ENCODE assay signal across 17 cellular contexts in genomic region chr16:49860593-49860992, GRCh38. TPM values are rescaled to one million over a fixed set of nuclear protein-coding genes. Genes with fewer than 3 reads are reported as not detected.
DNase-seq lines count a peak whose midpoint lies in the region; ATAC-seq and TF ChIP-seq lines count a peak whose summit lies in the region.
"Had no signal": no experiment of that assay in that cellular context is flagged by ENCODE, and none has a peak within 500 bp of the region (broad histone marks: within the 10 kb centered on the region; RNA-seq: fewer than 3 reads in every experiment).

No MANE protein-coding gene starts in this region.

- DNase-seq in NCI-H69 (lab: John Stamatoyannopoulos, UW), result peak; percentile 79
- no peak for DNase-seq in neural crest cell (ENCODE audit: low read depth, low spot score)
- DNase-seq in NCI-H345 (lab: John Stamatoyannopoulos, UW), result no peak
- no peak for DNase-seq in stimulated activated naive B cell treated with anti-CD40 and anti-IgM and Interleukin-4, amounts not matched to agents 10 μg/mL and 1 μg/mL and 100 μg/mL, for 72 hours
- no peak for DNase-seq in activated gamma-delta T cell (lab: John Stamatoyannopoulos, UW)
- DNase-seq: Caco-2; CD4-positive, CD25-positive, alpha-beta regulatory T cell; CD8-positive, alpha-beta T cell; DMS153; DND-41; GOT3 had no signal

- no peaks in the 10 kb centered on the region for H3K9me3 Mint-ChIP-seq in neural crest cell
- no peaks in the 10 kb centered on the region for H3K9me3 Mint-ChIP-seq in stimulated activated naive B cell treated with anti-CD40 and anti-IgM and Interleukin-4, amounts not matched to agents 10 μg/mL and 1 μg/mL and 100 μg/mL, for 72 hours
- H3K9me3 Mint-ChIP-seq: CD8-positive, alpha-beta T cell had no signal

- H3K4me3 ChIP-seq in HEK293 (ENCODE audit: low read depth, low read length), result no peak overlapping the region
- H3K4me3 ChIP-seq: BLaER1, HAP-1 had no signal

- no peak for ATAC-seq in stimulated activated naive B cell treated with anti-CD40 and anti-IgM and Interleukin-4, amounts not matched to agents 10 μg/mL and 1 μg/mL and 100 μg/mL, for 72 hours (replicated peaks)
- ATAC-seq: CD8-positive, alpha-beta T cell had no signal

- CTCF ChIA-PET in HEK293 (lab: Yijun Ruan, JAX), result interaction anchor here (0.8 kb wide), 1 partner anchor 12 kb away, joined by 3 read pairs; no protein-coding TSS in a partner anchor

- peaks cover 33% of the 10 kb centered on the region for H3K27me3 Mint-ChIP-seq in neural crest cell (ENCODE audit: low read depth)
- peaks cover 18 to 23% of the 10 kb centered on the region in 2 donors for H3K27me3 Mint-ChIP-seq in stimulated activated naive B cell treated with anti-CD40 and anti-IgM and Interleukin-4, amounts not matched to agents 10 μg/mL and 1 μg/mL and 100 μg/mL, for 72 hours

- H3K4me3 Mint-ChIP-seq in neural crest cell, result peak overlapping the region; percentile 17
- no peak overlapping the region for H3K4me3 Mint-ChIP-seq in stimulated activated naive B cell treated with anti-CD40 and anti-IgM and Interleukin-4, amounts not matched to agents 10 μg/mL and 1 μg/mL and 100 μg/mL, for 72 hours
- H3K4me3 Mint-ChIP-seq: B cell had no signal

- H3K4me1 ChIP-seq in HEK293 (ENCODE audit: control insufficient read depth, insufficient read depth, low read length), result no peaks in the 10 kb centered on the region
- H3K4me1 ChIP-seq: HAP-1 had no signal

- POLR2A ChIA-PET in HEK293 (lab: Yijun Ruan, JAX), result no interaction called here

- no peak overlapping the region for H3K27ac ChIP-seq in HEK293 (ENCODE audit: extremely low read depth, low read depth, low read length)
- H3K27ac ChIP-seq: BLaER1, C4-2B had no signal

- peaks cover 19% of the 10 kb centered on the region for H3K4me1 Mint-ChIP-seq in neural crest cell
- H3K4me1 Mint-ChIP-seq in stimulated activated naive B cell treated with anti-CD40 and anti-IgM and Interleukin-4, amounts not matched to agents 10 μg/mL and 1 μg/mL and 100 μg/mL, for 72 hours, result peaks cover 6 to 23% of the 10 kb centered on the region in 2 donors

- no peaks in the 10 kb centered on the region for H3K36me3 Mint-ChIP-seq in neural crest cell (ENCODE audit: low read depth)
- no peaks in the 10 kb centered on the region for H3K36me3 Mint-ChIP-seq in stimulated activated naive B cell treated with anti-CD40 and anti-IgM and Interleukin-4, amounts not matched to agents 10 μg/mL and 1 μg/mL and 100 μg/mL, for 72 hours
- H3K36me3 Mint-ChIP-seq: CD4-positive, CD25-positive, alpha-beta regulatory T cell; CD8-positive, alpha-beta T cell had no signal

- no peaks in the 10 kb centered on the region for H3K36me3 ChIP-seq in HEK293 (ENCODE audit: control insufficient read depth in 2 of 2, insufficient read depth in 1 of 2, low read length in 2 of 2)
- H3K36me3 ChIP-seq: BLaER1, HAP-1 had no signal

- no peak for TF ChIP-seq CTCF in HEK293 (tag by site-specific recombination; IDR thresholded peaks at IDR 0.05)
- TF ChIP-seq CTCF in neural crest cell (conservative IDR thresholded peaks at IDR 0.05), result no peak

- H3K27ac Mint-ChIP-seq in neural crest cell (ENCODE audit: unreplicated experiment), result no peak overlapping the region
- H3K27ac Mint-ChIP-seq in stimulated activated naive B cell treated with anti-CD40 and anti-IgM and Interleukin-4, amounts not matched to agents 10 μg/mL and 1 μg/mL and 100 μg/mL, for 72 hours, result no peak overlapping the region
- H3K27ac Mint-ChIP-seq: B cell; CD4-positive, CD25-positive, alpha-beta regulatory T cell; CD8-positive, alpha-beta T cell had no signal

- no peaks in the 10 kb centered on the region for H3K9me3 ChIP-seq in HEK293 (ENCODE audit: control insufficient read depth, insufficient read depth, low read depth, low read length)
- H3K9me3 ChIP-seq: BLaER1, Caco-2, HAP-1 had no signal

TF ChIP-seq in HEK293, 187 proteins besides CTCF, POLR2A, EP300 and RAD21:
- TF ChIP-seq, protein P1, sequence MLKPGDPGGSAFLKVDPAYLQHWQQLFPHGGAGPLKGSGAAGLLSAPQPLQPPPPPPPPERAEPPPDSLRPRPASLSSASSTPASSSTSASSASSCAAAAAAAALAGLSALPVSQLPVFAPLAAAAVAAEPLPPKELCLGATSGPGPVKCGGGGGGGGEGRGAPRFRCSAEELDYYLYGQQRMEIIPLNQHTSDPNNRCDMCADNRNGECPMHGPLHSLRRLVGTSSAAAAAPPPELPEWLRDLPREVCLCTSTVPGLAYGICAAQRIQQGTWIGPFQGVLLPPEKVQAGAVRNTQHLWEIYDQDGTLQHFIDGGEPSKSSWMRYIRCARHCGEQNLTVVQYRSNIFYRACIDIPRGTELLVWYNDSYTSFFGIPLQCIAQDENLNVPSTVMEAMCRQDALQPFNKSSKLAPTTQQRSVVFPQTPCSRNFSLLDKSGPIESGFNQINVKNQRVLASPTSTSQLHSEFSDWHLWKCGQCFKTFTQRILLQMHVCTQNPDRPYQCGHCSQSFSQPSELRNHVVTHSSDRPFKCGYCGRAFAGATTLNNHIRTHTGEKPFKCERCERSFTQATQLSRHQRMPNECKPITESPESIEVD (tag by site-specific recombination; IDR thresholded peaks at IDR 0.05), result peak; percentile 50; the same call in 1 of the 2 replicates
- TF ChIP-seq WT1 (tag by site-specific recombination; IDR thresholded peaks at IDR 0.05) (peak; percentile 47; the same call in 1 of the 2 replicates), ZNF664 (tag by site-specific recombination; IDR thresholded peaks at IDR 0.05) (0 out of 2 replicates have a peak, but pooled peaks have one; percentile 15), OSR2 (tag by site-specific recombination; IDR thresholded peaks at IDR 0.05) (0 out of 2 replicates have a peak, but pooled peaks have one; percentile 19), ZIC2 (tag by site-specific recombination; IDR thresholded peaks at IDR 0.05) (peak; percentile 30; the same call in 1 of the 2 replicates), ZNF701 (tag by site-specific recombination; IDR thresholded peaks at IDR 0.05) (no peak), ZNF16 (tag by site-specific recombination; IDR thresholded peaks at IDR 0.05; ENCODE audit: low read depth) (no peak)
- TF ChIP-seq, protein P2, sequence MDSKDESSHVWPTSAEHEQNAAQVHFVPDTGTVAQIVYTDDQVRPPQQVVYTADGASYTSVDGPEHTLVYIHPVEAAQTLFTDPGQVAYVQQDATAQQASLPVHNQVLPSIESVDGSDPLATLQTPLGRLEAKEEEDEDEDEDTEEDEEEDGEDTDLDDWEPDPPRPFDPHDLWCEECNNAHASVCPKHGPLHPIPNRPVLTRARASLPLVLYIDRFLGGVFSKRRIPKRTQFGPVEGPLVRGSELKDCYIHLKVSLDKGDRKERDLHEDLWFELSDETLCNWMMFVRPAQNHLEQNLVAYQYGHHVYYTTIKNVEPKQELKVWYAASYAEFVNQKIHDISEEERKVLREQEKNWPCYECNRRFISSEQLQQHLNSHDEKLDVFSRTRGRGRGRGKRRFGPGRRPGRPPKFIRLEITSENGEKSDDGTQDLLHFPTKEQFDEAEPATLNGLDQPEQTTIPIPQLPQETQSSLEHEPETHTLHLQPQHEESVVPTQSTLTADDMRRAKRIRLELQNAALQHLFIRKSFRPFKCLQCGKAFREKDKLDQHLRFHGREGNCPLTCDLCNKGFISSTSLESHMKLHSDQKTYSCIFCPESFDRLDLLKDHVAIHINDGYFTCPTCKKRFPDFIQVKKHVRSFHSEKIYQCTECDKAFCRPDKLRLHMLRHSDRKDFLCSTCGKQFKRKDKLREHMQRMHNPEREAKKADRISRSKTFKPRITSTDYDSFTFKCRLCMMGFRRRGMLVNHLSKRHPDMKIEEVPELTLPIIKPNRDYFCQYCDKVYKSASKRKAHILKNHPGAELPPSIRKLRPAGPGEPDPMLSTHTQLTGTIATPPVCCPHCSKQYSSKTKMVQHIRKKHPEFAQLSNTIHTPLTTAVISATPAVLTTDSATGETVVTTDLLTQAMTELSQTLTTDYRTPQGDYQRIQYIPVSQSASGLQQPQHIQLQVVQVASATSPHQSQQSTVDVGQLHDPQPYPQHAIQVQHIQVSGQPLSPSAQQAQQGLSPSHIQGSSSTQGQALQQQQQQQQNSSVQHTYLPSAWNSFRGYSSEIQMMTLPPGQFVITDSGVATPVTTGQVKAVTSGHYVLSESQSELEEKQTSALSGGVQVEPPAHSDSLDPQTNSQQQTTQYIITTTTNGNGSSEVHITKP (tag by site-specific recombination; IDR thresholded peaks at IDR 0.05), result peak; percentile 61
- TF ChIP-seq, protein P3, sequence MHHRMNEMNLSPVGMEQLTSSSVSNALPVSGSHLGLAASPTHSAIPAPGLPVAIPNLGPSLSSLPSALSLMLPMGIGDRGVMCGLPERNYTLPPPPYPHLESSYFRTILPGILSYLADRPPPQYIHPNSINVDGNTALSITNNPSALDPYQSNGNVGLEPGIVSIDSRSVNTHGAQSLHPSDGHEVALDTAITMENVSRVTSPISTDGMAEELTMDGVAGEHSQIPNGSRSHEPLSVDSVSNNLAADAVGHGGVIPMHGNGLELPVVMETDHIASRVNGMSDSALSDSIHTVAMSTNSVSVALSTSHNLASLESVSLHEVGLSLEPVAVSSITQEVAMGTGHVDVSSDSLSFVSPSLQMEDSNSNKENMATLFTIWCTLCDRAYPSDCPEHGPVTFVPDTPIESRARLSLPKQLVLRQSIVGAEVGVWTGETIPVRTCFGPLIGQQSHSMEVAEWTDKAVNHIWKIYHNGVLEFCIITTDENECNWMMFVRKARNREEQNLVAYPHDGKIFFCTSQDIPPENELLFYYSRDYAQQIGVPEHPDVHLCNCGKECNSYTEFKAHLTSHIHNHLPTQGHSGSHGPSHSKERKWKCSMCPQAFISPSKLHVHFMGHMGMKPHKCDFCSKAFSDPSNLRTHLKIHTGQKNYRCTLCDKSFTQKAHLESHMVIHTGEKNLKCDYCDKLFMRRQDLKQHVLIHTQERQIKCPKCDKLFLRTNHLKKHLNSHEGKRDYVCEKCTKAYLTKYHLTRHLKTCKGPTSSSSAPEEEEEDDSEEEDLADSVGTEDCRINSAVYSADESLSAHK (tag by site-specific recombination; IDR thresholded peaks at IDR 0.05), result peak; percentile 93

RNA-seq across cellular contexts. Expression of gene ZNF423, which starts 4.7 kb away (rescaled TPM):
- total RNA-seq in neural crest cell, result 55.0 and 55.4 TPM in 2 replicates
- total RNA-seq: A172; B cell; CD8-positive, alpha-beta T cell had no signal
